ENCODE assay signal across 9 cellular contexts in the genomic region with DNA sequence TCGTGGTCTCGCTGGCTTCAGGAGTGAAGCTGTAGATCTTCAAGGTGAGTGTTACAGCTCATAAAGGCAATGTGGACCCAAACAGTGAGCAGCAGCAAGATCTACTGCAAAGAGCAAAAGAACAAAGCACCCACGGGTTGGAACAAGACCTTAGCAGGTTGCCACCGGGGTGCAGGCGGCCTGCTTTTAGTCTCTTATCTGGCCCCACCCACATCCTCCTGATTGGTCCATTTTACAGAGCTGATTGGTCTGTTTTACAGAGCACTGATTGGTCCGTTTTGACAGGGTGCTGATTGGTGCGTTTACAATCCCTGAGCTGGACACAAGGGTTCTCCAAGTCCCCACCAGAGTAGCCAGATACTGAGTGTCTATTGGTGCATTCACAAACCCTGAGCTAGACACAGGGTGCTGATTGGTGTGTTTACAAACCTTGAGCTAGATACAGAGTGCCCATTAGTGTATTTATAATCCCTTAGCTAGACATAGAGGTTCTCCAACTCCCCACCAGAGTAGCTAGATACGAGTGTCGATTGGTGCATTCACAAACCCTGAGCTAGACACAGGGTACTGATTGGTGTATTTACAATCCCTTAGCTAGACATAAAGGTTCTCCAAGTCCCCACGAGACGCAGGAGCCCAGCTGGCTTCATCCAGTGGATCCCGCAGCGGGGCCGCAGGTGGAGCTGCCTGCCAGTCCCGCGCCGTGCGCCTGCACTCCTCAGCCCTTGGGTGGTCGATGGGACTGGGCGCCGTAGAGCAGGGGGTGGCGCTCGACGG. TPM values are rescaled to one million over a fixed set of nuclear protein-coding genes. Genes with fewer than 3 reads are reported as not detected.
DNase-seq lines count a peak whose midpoint lies in the region; ATAC-seq and TF ChIP-seq lines count a peak whose summit lies in the region.
"Not testable (repeated sequence)": the region's sequence is repeated elsewhere in the genome, so short reads cannot be mapped to it uniquely, and the experiment has no call there.
"Had no signal": no experiment of that assay in that cellular context is flagged by ENCODE, and none has a peak within 500 bp of the region (broad histone marks: within the 10 kb centered on the region; RNA-seq: fewer than 3 reads in every experiment).

No MANE protein-coding gene starts in this region.

- peak overlapping the region; percentile 33; the same call in 1 of the 2 replicates for H3K4me2 ChIP-seq in SK-N-SH

- H3K4me3 ChIP-seq in SK-N-SH (ENCODE audit: low read depth in 2 of 2, low read length in 1 of 2) = peak overlapping the region in 1 of 2 experiments; percentile 42; a peak in 2 of 4 replicates
- H3K4me3 ChIP-seq in lower leg skin (ENCODE audit: low read depth, poor library complexity, severe bottlenecking) = peak overlapping the region; percentile 5
- H3K4me3 ChIP-seq in suprapubic skin = peak overlapping the region; percentile 49

- not testable (repeated sequence) for TF ChIP-seq POLR2A in erythroblast (IDR thresholded peaks at IDR 0.05; ENCODE audit: low read length); lower leg skin (IDR thresholded peaks at IDR 0.05); suprapubic skin (IDR thresholded peaks at IDR 0.05)

- H3K4me3 Mint-ChIP-seq in IgD-negative memory B cell (peak overlapping the region in 3 of 4 donors; percentile 80 to 88 (median 86)), nephron progenitor cell (peak overlapping the region; percentile 64)
- peak overlapping the region; percentile 71 for H3K4me3 Mint-ChIP-seq in activated T-helper 17 cell treated with anti-CD3 and anti-CD28 coated beads, Interleukin-2, amount 50 U/mL, for 72 hours

- peaks cover 21% of the 10 kb centered on the region for H3F3A ChIP-seq in SK-N-SH (replicated peaks; ENCODE audit: insufficient read depth)

- H3K36me3 ChIP-seq in SK-N-SH (replicated peaks in 1 of 2; ENCODE audit: control insufficient read depth in 1 of 2, insufficient read depth in 2 of 2, low read length in 1 of 2); suprapubic skin: not testable (repeated sequence)

- not testable (repeated sequence) for H3K79me2 ChIP-seq in SK-N-SH (ENCODE audit: insufficient read depth)

- H2AFZ ChIP-seq in SK-N-SH (ENCODE audit: low read depth) = peak overlapping the region; percentile 41; the same call in 1 of the 2 replicates

- H3K4me1 Mint-ChIP-seq in IgD-negative memory B cell, nephron progenitor cell: not testable (repeated sequence)
- H3K4me1 Mint-ChIP-seq in activated T-helper 17 cell treated with anti-CD3 and anti-CD28 coated beads, Interleukin-2, amount 50 U/mL, for 72 hours = peaks cover 16% of the 10 kb centered on the region

- not testable (repeated sequence) for H3K9me3 Mint-ChIP-seq in IgD-negative memory B cell; activated T-helper 17 cell treated with anti-CD3 and anti-CD28 coated beads, Interleukin-2, amount 50 U/mL, for 72 hours
- H3K9me3 Mint-ChIP-seq in nephron progenitor cell = peaks cover 11% of the 10 kb centered on the region

- intact Hi-C loops in lower leg skin (cut with DNase I; ENCODE audit: low total_unique reads) = not testable (repeated sequence)

- H3K27ac Mint-ChIP-seq in IgD-negative memory B cell = peak overlapping the region in 2 of 3 donors; percentile 78 to 91
- H3K27ac Mint-ChIP-seq in activated T-helper 17 cell treated with anti-CD3 and anti-CD28 coated beads, Interleukin-2, amount 50 U/mL, for 72 hours; nephron progenitor cell: not testable (repeated sequence)

- H3K9me3 ChIP-seq in SK-N-SH, suprapubic skin: not testable (repeated sequence)

- DNase-seq in DMS114 treated with DMSO at 0.1 percent for 48 hours (lab: John Stamatoyannopoulos, UW; ENCODE audit: unreplicated experiment) (peak; percentile 7), erythroblast (lab: John Stamatoyannopoulos, UW) (peak; percentile 57 to 70), lower leg skin (ENCODE audit: low spot score in 2 of 2) (peak in 1 of 2 donors; percentile 54)
- not testable (repeated sequence) for DNase-seq in SK-N-SH; nephron progenitor cell; suprapubic skin (ENCODE audit: low spot score in 2 of 2)

- POLR2A ChIA-PET in SK-N-SH (lab: Yijun Ruan, JAX) = not testable (repeated sequence)

- not testable (repeated sequence) for H3K27me3 ChIP-seq in SK-N-SH (ENCODE audit: insufficient read depth); suprapubic skin

- not testable (repeated sequence) for TF ChIP-seq EP300 in SK-N-SH (IDR thresholded peaks at IDR 0.05; ENCODE audit: borderline replicate concordance in 1 of 2, low read depth in 1 of 2, low read length in 1 of 2); suprapubic skin (IDR thresholded peaks at IDR 0.05)

- not testable (repeated sequence) for H3K36me3 Mint-ChIP-seq in IgD-negative memory B cell; activated T-helper 17 cell treated with anti-CD3 and anti-CD28 coated beads, Interleukin-2, amount 50 U/mL, for 72 hours (ENCODE audit: low read depth); nephron progenitor cell (ENCODE audit: low read depth)

- ATAC-seq in activated T-helper 17 cell treated with anti-CD3 and anti-CD28 coated beads, Interleukin-2, amount 50 U/mL, for 72 hours (replicated peaks) = not testable (repeated sequence)

- WGBS in SK-N-SH (ENCODE audit: low lambda C conversion rate) = 82% methylated on average over 8 of the region's 24 CpGs
- WGBS in lower leg skin, 2 donors = 68 to 86% methylated on average over 22 to 24 of the region's 24 CpGs
- 85% methylated on average over 22 of the region's 24 CpGs for WGBS in suprapubic skin

- H3K9me2 ChIP-seq in SK-N-SH = not testable (repeated sequence)

- H3K27ac ChIP-seq in SK-N-SH (ENCODE audit: low read depth in 2 of 2, low read length in 1 of 2); suprapubic skin: not testable (repeated sequence)

- not testable (repeated sequence) for TF ChIP-seq CTCF in SK-N-SH (IDR thresholded peaks at IDR 0.05); lower leg skin (IDR thresholded peaks at IDR 0.05); nephron progenitor cell (IDR thresholded peaks at IDR 0.05); suprapubic skin (IDR thresholded peaks at IDR 0.05)

- H3K9ac ChIP-seq in SK-N-SH = not testable (repeated sequence)

- TF ChIP-seq RAD21 in SK-N-SH (IDR thresholded peaks at IDR 0.05; ENCODE audit: low read length) = not testable (repeated sequence)

- not testable (repeated sequence) for H3K27me3 Mint-ChIP-seq in IgD-negative memory B cell; activated T-helper 17 cell treated with anti-CD3 and anti-CD28 coated beads, Interleukin-2, amount 50 U/mL, for 72 hours
- H3K27me3 Mint-ChIP-seq in nephron progenitor cell (ENCODE audit: low read depth, poor library complexity) = peaks cover 64% of the 10 kb centered on the region

- H4K20me1 ChIP-seq in SK-N-SH (ENCODE audit: insufficient read depth) = not testable (repeated sequence)

- CTCF ChIA-PET in SK-N-SH (lab: Yijun Ruan, JAX) = interaction anchor here (0.7 kb wide), 1 partner anchor 22 kb away, joined by 3 read pairs; no protein-coding TSS in a partner anchor

- H3K4me1 ChIP-seq in SK-N-SH (ENCODE audit: control insufficient read depth in 1 of 2, insufficient read depth in 2 of 2, low read depth in 1 of 2, low read length in 1 of 2) = peaks cover 0 to 12% of the 10 kb centered on the region in 2 experiments; a peak in 3 of 4 replicates
- not testable (repeated sequence) for H3K4me1 ChIP-seq in suprapubic skin

RNA-seq across cellular contexts. Expression of gene PTGS1, which starts 34.9 kb away (rescaled TPM):
- polyA plus RNA-seq in IgD-negative memory B cell = 17.5 TPM
- 4.0 and 5.4 TPM in 2 replicates for polyA plus RNA-seq in SK-N-SH (2012; rRNA removed)
- polyA plus RNA-seq in SK-N-SH (2012; cell fraction: cytosol; rRNA removed) = 3.2 and 4.4 TPM in 2 replicates
- 4.9 and 5.0 TPM in 2 replicates for polyA plus RNA-seq in SK-N-SH (2012; cell fraction: nucleus; rRNA removed)
- total RNA-seq in activated T-helper 17 cell treated with anti-CD3 and anti-CD28 coated beads, Interleukin-2, amount 50 U/mL, for 72 hours = under 1 TPM; 0.13 to 0.37 TPM
- 100 to 1,000 TPM in 1 of 4 donors, 10 to 100 TPM in 3; 62.9 to 110 (median 84.8) TPM for total RNA-seq in lower leg skin
- 100 to 1,000 TPM in 1 of 4 donors, 10 to 100 TPM in 3; 64.3 to 124 (median 73.1) TPM for total RNA-seq in suprapubic skin
- polyA plus RNA-seq: cardiac muscle cell had no signal

Comparison
In these comparisons a context has a peak if more than half of its experiments do, and no peak if none do; other contexts are left out.
1. RNA of gene PTGS1, which starts 34.9 kb away (total RNA-seq): 62.9 to 110 TPM in lower leg skin and 64.3 to 124 TPM in suprapubic skin; 0.13 to 0.37 TPM in activated T-helper 17 cell treated with anti-CD3 and anti-CD28 coated beads, Interleukin-2, amount 50 U/mL, for 72 hours; every median in the first group is over 10 times any median in the second.
2. Peak in every context shown above with its lines, with median percentiles within 50 percentile points of each other: H3K4me3 Mint-ChIP-seq.